In genomic region chr2:108910541-108911396, GRCh38 we compare ENCODE assay signal across 2 cellular contexts.
TF ChIP-seq lines count a peak whose summit lies in the region.

No MANE protein-coding gene starts in this region.

TF ChIP-seq in SK-N-SH, 30 proteins besides CTCF, POLR2A, EP300 and RAD21:
- TF ChIP-seq ZBTB33 (IDR thresholded peaks at IDR 0.05; ENCODE audit: borderline replicate concordance, low read depth) = no peak
- TF ChIP-seq NRF1 (IDR thresholded peaks at IDR 0.05; ENCODE audit: low read depth, low read length) = no peak
- TF ChIP-seq TEAD4 (IDR thresholded peaks at IDR 0.05; ENCODE audit: borderline replicate concordance, insufficient read depth) = no peak
- TF ChIP-seq SMC3 (IDR thresholded peaks at IDR 0.05; ENCODE audit: low read depth, low read length) = no peak
- TF ChIP-seq POLR2AphosphoS5 (IDR thresholded peaks at IDR 0.05; ENCODE audit: low read depth, low read length) = no peak
- TF ChIP-seq PBX3 (IDR thresholded peaks at IDR 0.05) = no peak
- no peak for TF ChIP-seq YY1 (IDR thresholded peaks at IDR 0.05; ENCODE audit: low read depth)
- TF ChIP-seq RFX5 (IDR thresholded peaks at IDR 0.05; ENCODE audit: low read length) = no peak
- TF ChIP-seq FOXM1 (IDR thresholded peaks at IDR 0.05; ENCODE audit: low read depth) = no peak
- TF ChIP-seq IRF3 (IDR thresholded peaks at IDR 0.05; ENCODE audit: low read depth, low read length) = no peak
- no peak for TF ChIP-seq TCF12 (IDR thresholded peaks at IDR 0.05)
- no peak for TF ChIP-seq FOSL2 (IDR thresholded peaks at IDR 0.05; ENCODE audit: borderline replicate concordance, low read depth)
- TF ChIP-seq MXI1 (IDR thresholded peaks at IDR 0.05; ENCODE audit: low read depth, low read length) = no peak
- TF ChIP-seq MAX (IDR thresholded peaks at IDR 0.05; ENCODE audit: low read depth) = no peak
- TF ChIP-seq RXRA (IDR thresholded peaks at IDR 0.05; ENCODE audit: borderline replicate concordance, low read depth) = no peak
- no peak for TF ChIP-seq GATA2 (CRISPR knock-in tag; IDR thresholded peaks at IDR 0.05)

TF ChIP-seq in SK-N-SH treated with all-trans-retinoic acid at 6 μM for 48 hours, 23 proteins besides CTCF, POLR2A, EP300 and RAD21 (continued from another document):
- TF ChIP-seq PPARA (CRISPR knock-in tag; IDR thresholded peaks at IDR 0.05; ENCODE audit: borderline replicate concordance) (no peak), ZNF8 (CRISPR knock-in tag; IDR thresholded peaks at IDR 0.05) (no peak)
